Comparison of ENCODE assay signal across 23 cellular contexts in the genomic region with DNA sequence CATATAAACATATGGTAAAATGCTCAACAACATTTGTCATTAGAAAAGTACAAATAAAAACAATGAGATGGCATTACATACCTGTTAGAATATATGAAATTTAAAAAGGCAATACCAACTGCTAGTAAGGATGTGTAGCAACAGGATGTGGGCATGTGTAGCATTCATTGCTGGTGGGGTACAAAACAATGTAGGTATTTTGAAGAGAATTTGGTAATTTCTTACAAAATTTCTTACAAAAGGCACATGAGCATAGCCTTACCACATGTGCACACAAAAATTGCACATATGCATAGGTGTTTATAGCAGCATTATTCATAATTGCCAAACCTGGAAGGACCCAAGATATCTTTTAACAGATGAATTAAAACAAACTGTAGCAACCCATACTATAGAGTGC.
"Had no signal": no experiment of that assay in that cellular context is flagged by ENCODE, and none has a peak within 500 bp of the region (broad histone marks: within the 10 kb centered on the region; RNA-seq: fewer than 3 reads in every experiment).

No MANE protein-coding gene starts in this region.

- DNase-seq: IMR-90, Kasumi-1, MM.1S, NCI-H1048, NCI-H1105 treated with DMSO at 0.1 percent for 48 hours, NCI-H1417 treated with DMSO at 0.1 percent for 48 hours, NCI-H146, NCI-H1694 treated with DMSO at 0.1 percent for 48 hours, NCI-H1930, NCI-H2081, NCI-H2107, NCI-H2227 treated with DMSO at 0.1 percent for 48 hours, NCI-H524, NCI-H526 treated with DMSO at 0.1 percent for 48 hours, NCI-H748 treated with DMSO at 0.1 percent for 48 hours, OCI-M1, PC-9, Peyer's patch, SHP77 treated with DMSO at 0.1 percent for 48 hours, SJCRH30, T-helper 1 cell, T-helper 17 cell had no signal

- H3K4me3 ChIP-seq: K562, PC-9, Peyer's patch, SJCRH30 had no signal
